ENCODE assay signal across 19 cellular contexts in the genomic region with DNA sequence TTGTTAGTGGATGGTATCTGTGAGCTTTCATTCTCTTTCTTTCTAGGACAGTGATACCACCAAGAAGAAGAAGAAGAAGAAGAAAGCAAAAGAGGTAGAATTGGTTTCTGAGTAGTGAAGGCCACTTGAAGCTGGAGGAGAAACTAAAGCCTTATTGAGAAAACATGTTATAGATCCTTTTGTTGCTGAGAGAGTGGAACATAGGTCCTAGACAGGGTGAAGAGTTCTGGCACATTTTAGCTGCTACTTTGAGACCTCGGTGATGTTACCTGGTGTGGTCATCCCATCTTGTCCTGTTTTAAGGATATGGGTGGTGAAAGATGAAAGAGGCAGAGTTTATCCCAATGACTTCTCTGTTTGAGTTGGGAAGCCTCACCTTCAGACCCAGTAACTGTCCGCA. TPM values are rescaled to one million over a fixed set of nuclear protein-coding genes. Genes with fewer than 3 reads are reported as not detected.
DNase-seq lines count a peak whose midpoint lies in the region; ATAC-seq and TF ChIP-seq lines count a peak whose summit lies in the region.
"Had no signal": no experiment of that assay in that cellular context is flagged by ENCODE, and none has a peak within 500 bp of the region (broad histone marks: within the 10 kb centered on the region; RNA-seq: fewer than 3 reads in every experiment).

No MANE protein-coding gene starts in this region.

- H3K27ac ChIP-seq in PC-9 = no peak overlapping the region
- H3K27ac ChIP-seq: SJSA1 had no signal

- TF ChIP-seq CTCF in PC-9 (conservative IDR thresholded peaks at IDR 0.05) = no peak

- POLR2A ChIA-PET in PC-9 (lab: Charles Lee; ENCODE audit: unreplicated experiment) = no interaction called here

- H2AFZ ChIP-seq in PC-9 = no peak overlapping the region
- H2AFZ ChIP-seq: GM23338 had no signal

- peak overlapping the region; percentile 35 for H3K27ac Mint-ChIP-seq in activated naive CD4-positive, alpha-beta T cell treated with anti-CD3 and anti-CD28 coated beads, Interleukin-2, amount 50 U/mL, for 24 hours
- H3K27ac Mint-ChIP-seq in activated T-helper 17 cell treated with anti-CD3 and anti-CD28 coated beads, Interleukin-2, amount 50 U/mL, for 72 hours = peak overlapping the region; percentile 59
- peak overlapping the region; percentile 69 for H3K27ac Mint-ChIP-seq in stimulated activated effector memory CD8-positive, alpha-beta T cell treated with anti-CD3 and anti-CD28 coated beads, Interleukin-12 subunit alpha, Interleukin-12 subunit beta, amount 100 ng/mL, for 72 hours
- H3K27ac Mint-ChIP-seq: GM23338 had no signal

- no peaks in the 10 kb centered on the region for H3K27me3 Mint-ChIP-seq in activated naive CD4-positive, alpha-beta T cell treated with anti-CD3 and anti-CD28 coated beads, Interleukin-2, amount 50 U/mL, for 24 hours
- no peaks in the 10 kb centered on the region for H3K27me3 Mint-ChIP-seq in activated T-helper 17 cell treated with anti-CD3 and anti-CD28 coated beads, Interleukin-2, amount 50 U/mL, for 72 hours
- H3K27me3 Mint-ChIP-seq: CD4-positive, alpha-beta memory T cell had no signal

- H3K4me2 ChIP-seq in PC-9 = no peak overlapping the region
- H3K4me2 ChIP-seq: GM23338 had no signal

- H3K9me3 Mint-ChIP-seq in activated naive CD4-positive, alpha-beta T cell treated with anti-CD3 and anti-CD28 coated beads, Interleukin-2, amount 50 U/mL, for 24 hours = no peaks in the 10 kb centered on the region
- no peaks in the 10 kb centered on the region for H3K9me3 Mint-ChIP-seq in activated T-helper 17 cell treated with anti-CD3 and anti-CD28 coated beads, Interleukin-2, amount 50 U/mL, for 72 hours
- no peaks in the 10 kb centered on the region for H3K9me3 Mint-ChIP-seq in stimulated activated effector memory CD8-positive, alpha-beta T cell treated with anti-CD3 and anti-CD28 coated beads, Interleukin-12 subunit alpha, Interleukin-12 subunit beta, amount 100 ng/mL, for 72 hours
- H3K9me3 Mint-ChIP-seq: CD4-positive, alpha-beta memory T cell; GM23338 had no signal

- H3K4me3 Mint-ChIP-seq in activated naive CD4-positive, alpha-beta T cell treated with anti-CD3 and anti-CD28 coated beads, Interleukin-2, amount 50 U/mL, for 24 hours = no peak overlapping the region
- H3K4me3 Mint-ChIP-seq in activated T-helper 17 cell treated with anti-CD3 and anti-CD28 coated beads, Interleukin-2, amount 50 U/mL, for 72 hours = peak overlapping the region; percentile 33
- no peak overlapping the region for H3K4me3 Mint-ChIP-seq in stimulated activated effector memory CD8-positive, alpha-beta T cell treated with anti-CD3 and anti-CD28 coated beads, Interleukin-12 subunit alpha, Interleukin-12 subunit beta, amount 100 ng/mL, for 72 hours
- H3K4me3 Mint-ChIP-seq: GM23338 had no signal

- DNase-seq in activated naive CD4-positive, alpha-beta T cell (lab: John Stamatoyannopoulos, UW) = no peak
- DNase-seq in PC-9 (no peak), medulla oblongata (ENCODE audit: extremely low spot score) (no peak)
- no peak for DNase-seq in stimulated activated effector memory CD8-positive, alpha-beta T cell treated with anti-CD3 and anti-CD28 coated beads, Interleukin-12 subunit alpha, Interleukin-12 subunit beta, amount 100 ng/mL, for 72 hours (ENCODE audit: low spot score in 2 of 2)
- DNase-seq: CD4-positive, alpha-beta memory T cell; MG63; NCI-H187; NCI-H446; NCI-H526 had no signal

- ATAC-seq in activated T-helper 17 cell treated with anti-CD3 and anti-CD28 coated beads, Interleukin-2, amount 50 U/mL, for 72 hours (replicated peaks) = no peak
- ATAC-seq in stimulated activated effector memory CD8-positive, alpha-beta T cell treated with anti-CD3 and anti-CD28 coated beads, Interleukin-12 subunit alpha, Interleukin-12 subunit beta, amount 100 ng/mL, for 72 hours = no peak
- ATAC-seq in GM21619 (IDR thresholded peaks at IDR 0.05; ENCODE audit: unreplicated experiment) = no peak
- ATAC-seq: GM23338, Right ventricle myocardium inferior had no signal

- no peaks in the 10 kb centered on the region for H3K9me3 ChIP-seq in PC-9 (ENCODE audit: insufficient read depth, low read depth)
- H3K9me3 ChIP-seq: HAP-1, MG63, SJSA1 had no signal

- no peaks in the 10 kb centered on the region; the same call in 1 of the 2 replicates for H3K79me2 ChIP-seq in PC-9 (ENCODE audit: low read depth)

- H3K36me3 ChIP-seq in PC-9 (ENCODE audit: low read depth) = peaks cover 6% of the 10 kb centered on the region; the same call in 1 of the 2 replicates

- no peaks in the 10 kb centered on the region for H3K4me1 ChIP-seq in PC-9 (replicated peaks; ENCODE audit: insufficient read depth)
- H3K4me1 ChIP-seq: HAP-1, SJSA1 had no signal

- BruUV-seq in PC-9 (replicated peaks; lab: Mats Ljungman, UMichigan) = TSS peak; percentile 34

- H3F3A ChIP-seq in PC-9 (ENCODE audit: insufficient read depth, low read depth) = peaks cover 20% of the 10 kb centered on the region; the same call in 1 of the 2 replicates

- no peaks in the 10 kb centered on the region for H3K9me2 ChIP-seq in PC-9 (ENCODE audit: insufficient read depth)

- H4K20me1 ChIP-seq in PC-9 (ENCODE audit: insufficient read depth) = peaks cover 25% of the 10 kb centered on the region

- peaks cover 11% of the 10 kb centered on the region for H3K36me3 Mint-ChIP-seq in activated naive CD4-positive, alpha-beta T cell treated with anti-CD3 and anti-CD28 coated beads, Interleukin-2, amount 50 U/mL, for 24 hours
- peaks cover 63% of the 10 kb centered on the region for H3K36me3 Mint-ChIP-seq in activated T-helper 17 cell treated with anti-CD3 and anti-CD28 coated beads, Interleukin-2, amount 50 U/mL, for 72 hours (ENCODE audit: low read depth)
- peaks cover 76% of the 10 kb centered on the region for H3K36me3 Mint-ChIP-seq in stimulated activated effector memory CD8-positive, alpha-beta T cell treated with anti-CD3 and anti-CD28 coated beads, Interleukin-12 subunit alpha, Interleukin-12 subunit beta, amount 100 ng/mL, for 72 hours

- peaks cover 24% of the 10 kb centered on the region for H3K4me1 Mint-ChIP-seq in activated naive CD4-positive, alpha-beta T cell treated with anti-CD3 and anti-CD28 coated beads, Interleukin-2, amount 50 U/mL, for 24 hours
- peaks cover 9% of the 10 kb centered on the region for H3K4me1 Mint-ChIP-seq in activated T-helper 17 cell treated with anti-CD3 and anti-CD28 coated beads, Interleukin-2, amount 50 U/mL, for 72 hours
- H3K4me1 Mint-ChIP-seq in stimulated activated effector memory CD8-positive, alpha-beta T cell treated with anti-CD3 and anti-CD28 coated beads, Interleukin-12 subunit alpha, Interleukin-12 subunit beta, amount 100 ng/mL, for 72 hours = peaks cover 16% of the 10 kb centered on the region

- intact Hi-C loops in PC-9 (cut with micrococcal nuclease; ENCODE audit: unreplicated experiment) = no loop called here

- no peaks in the 10 kb centered on the region for H3K27me3 ChIP-seq in PC-9 (ENCODE audit: insufficient read depth, low read depth)
- H3K27me3 ChIP-seq: MG63, SJSA1 had no signal

- CTCF ChIA-PET in PC-9 (lab: Charles Lee) = no interaction called here

- H3K4me3 ChIP-seq in PC-9 = no peak overlapping the region
- H3K4me3 ChIP-seq: GM23338, HAP-1, MG63, SJSA1 had no signal

RNA-seq across cellular contexts. Expression of a gene that starts 14.1 kb away (rescaled TPM):
- total RNA-seq in PC-9 (2021) = 83.5 and 101 TPM in 2 replicates
- total RNA-seq in activated T-helper 17 cell treated with anti-CD3 and anti-CD28 coated beads, Interleukin-2, amount 50 U/mL, for 72 hours = 100 to 1,000 TPM in 1 of 2 donors, 10 to 100 TPM in 1; 72.8 to 142 TPM

RNA-seq across cellular contexts. Expression of a gene that starts 25.9 kb away (rescaled TPM):
- total RNA-seq in PC-9 (2021) = 0.17 and 0.63 TPM in 2 replicates
- total RNA-seq in activated T-helper 17 cell treated with anti-CD3 and anti-CD28 coated beads, Interleukin-2, amount 50 U/mL, for 72 hours = 10 to 100 TPM; 12.1 to 13.5 TPM
- total RNA-seq: G401 had no signal

RNA-seq across cellular contexts. Expression of a gene that starts 28.5 kb away (rescaled TPM):
- total RNA-seq in PC-9 (2021) = 4.2 and 4.8 TPM in 2 replicates
- total RNA-seq in activated T-helper 17 cell treated with anti-CD3 and anti-CD28 coated beads, Interleukin-2, amount 50 U/mL, for 72 hours = 10 to 100 TPM; 17.1 to 17.7 TPM

RNA-seq across cellular contexts. Expression of a gene that starts 57.7 kb away (rescaled TPM):
- not detected in 2 replicates for total RNA-seq in PC-9 (2021)
- total RNA-seq in activated T-helper 17 cell treated with anti-CD3 and anti-CD28 coated beads, Interleukin-2, amount 50 U/mL, for 72 hours = not detected
- total RNA-seq: CD4-positive, alpha-beta memory T cell; G401; GM23338; LHCN-M2; OCI-LY7; Right ventricle myocardium inferior; SJSA1 had no signal
